22 cellular contexts compared by ENCODE assay signal in genomic region chr6:106275692-106276091, GRCh38. TPM values are rescaled to one million over a fixed set of nuclear protein-coding genes. Genes with fewer than 3 reads are reported as not detected.
A peak's percentile ranks its signal among the peaks of the same experiment; 100 is the strongest.
DNase-seq lines count a peak whose midpoint lies in the region; ATAC-seq and TF ChIP-seq lines count a peak whose summit lies in the region.
"Had no signal": no experiment of that assay in that cellular context is flagged by ENCODE, and none has a peak within 500 bp of the region (broad histone marks: within the 10 kb centered on the region; RNA-seq: fewer than 3 reads in every experiment).

No MANE protein-coding gene starts in this region.

- peaks cover 12% of the 10 kb centered on the region for H3K4me1 ChIP-seq in smooth muscle cell (ENCODE audit: low read depth)
- H3K4me1 ChIP-seq in testis, result no peaks in the 10 kb centered on the region

- POLR2A ChIA-PET in activated CD8-positive, alpha-beta T cell treated with anti-CD3 and anti-CD28 coated beads for 36 hours (lab: Charles Lee), result no interaction called here
- POLR2A ChIA-PET in activated CD8-positive, alpha-beta T cell treated with anti-CD3 and anti-CD28 coated beads, Interleukin-2, amount 10 ng/mL, durations not matched to agents 7 days and 5 days (lab: Charles Lee), result no interaction called here

- 34% methylated on average over 5 of the region's 5 CpGs for WGBS in smooth muscle cell (ENCODE audit: low lambda C conversion rate)
- WGBS in testis, 2 donors, result 92 to 94% methylated on average over 5 of the region's 5 CpGs

- no peaks in the 10 kb centered on the region for H3K27me3 ChIP-seq in smooth muscle cell (ENCODE audit: low read depth)
- H3K27me3 ChIP-seq in testis, result no peaks in the 10 kb centered on the region
- H3K27me3 ChIP-seq: heart left ventricle, upper lobe of right lung had no signal

- ATAC-seq in activated CD8-positive, alpha-beta T cell treated with anti-CD3 and anti-CD28 coated beads for 36 hours, result peak; percentile 46
- ATAC-seq in activated CD8-positive, alpha-beta T cell treated with anti-CD3 and anti-CD28 coated beads, Interleukin-2, amount 10 ng/mL, durations not matched to agents 7 days and 5 days, result no peak
- ATAC-seq in GM18870 (IDR thresholded peaks at IDR 0.05; ENCODE audit: unreplicated experiment), result no peak
- ATAC-seq: A549; heart left ventricle; stimulated activated naive B cell treated with anti-CD40 and anti-IgM and Interleukin-4, amounts not matched to agents 10 μg/mL and 1 μg/mL and 100 μg/mL, for 72 hours; T-cell; upper lobe of right lung had no signal

- H3K79me2 ChIP-seq in smooth muscle cell (ENCODE audit: low read depth), result peaks cover 33% of the 10 kb centered on the region

- peak overlapping the region; percentile 48 for H3K4me2 ChIP-seq in smooth muscle cell
- H3K4me2 ChIP-seq: A549 had no signal

- no peak overlapping the region for H3K4me3 ChIP-seq in fibroblast of mammary gland (ENCODE audit: control insufficient read depth, low read depth, low read length)
- H3K4me3 ChIP-seq in smooth muscle cell, result no peak overlapping the region
- H3K4me3 ChIP-seq in testis, result no peak overlapping the region
- H3K4me3 ChIP-seq: A549, heart left ventricle, upper lobe of right lung had no signal

- H3K9me3 ChIP-seq in smooth muscle cell (replicated peaks; ENCODE audit: low read depth), result no peaks in the 10 kb centered on the region
- no peaks in the 10 kb centered on the region for H3K9me3 ChIP-seq in testis
- H3K9me3 ChIP-seq: A549, heart left ventricle, upper lobe of right lung had no signal

- no peak for DNase-seq in activated CD8-positive, alpha-beta T cell treated with anti-CD3 and anti-CD28 coated beads for 36 hours
- no peak for DNase-seq in activated CD8-positive, alpha-beta T cell treated with anti-CD3 and anti-CD28 coated beads, Interleukin-2, amount 10 ng/mL, durations not matched to agents 7 days and 5 days
- DNase-seq in NCI-H774 (lab: John Stamatoyannopoulos, UW) (peak; percentile 33), fibroblast of mammary gland (ENCODE audit: low read depth) (peak; percentile 53), smooth muscle cell (lab: John Stamatoyannopoulos, UW; ENCODE audit: unreplicated experiment) (no peak), testis (no peak)
- DNase-seq in stimulated activated CD4-positive, alpha-beta T cell treated with anti-CD3 and anti-CD28 coated beads, Interleukin-15, amount 100 ng/mL, for 24 hours, result no peak
- DNase-seq: CD8-positive, alpha-beta memory T cell; GDM1; heart left ventricle; kidney glomerular epithelial cell; NCI-H2081; NCI-H82; stimulated activated naive B cell treated with anti-CD40 and anti-IgM and Interleukin-4, amounts not matched to agents 10 μg/mL and 1 μg/mL and 100 μg/mL, for 72 hours; T-cell; upper lobe of right lung had no signal

- H3K36me3 ChIP-seq in smooth muscle cell (ENCODE audit: low read depth) (no peaks in the 10 kb centered on the region), testis (ENCODE audit: low read depth, missing control alignments) (no peaks in the 10 kb centered on the region)

- no peak overlapping the region for H2AFZ ChIP-seq in smooth muscle cell (ENCODE audit: low read depth)

- no peaks in the 10 kb centered on the region for H3F3A ChIP-seq in smooth muscle cell (ENCODE audit: low read depth)

- no peaks in the 10 kb centered on the region for H3K27me3 Mint-ChIP-seq in activated CD8-positive, alpha-beta T cell treated with anti-CD3 and anti-CD28 coated beads for 36 hours
- no peaks in the 10 kb centered on the region for H3K27me3 Mint-ChIP-seq in activated CD8-positive, alpha-beta T cell treated with anti-CD3 and anti-CD28 coated beads, Interleukin-2, amount 10 ng/mL, durations not matched to agents 7 days and 5 days (ENCODE audit: low read depth)
- H3K27me3 Mint-ChIP-seq: brain; CD8-positive, alpha-beta memory T cell; dendritic cell treated with granulocyte-macrophage colony-stimulating factor and Interleukin-4, amounts not matched to agents 40 ng/mL and 50 ng/mL, for 4 days; stimulated activated naive B cell treated with anti-CD40 and anti-IgM and Interleukin-4, amounts not matched to agents 10 μg/mL and 1 μg/mL and 100 μg/mL, for 72 hours; T-cell had no signal

- no peak for TF ChIP-seq POLR2A in testis (IDR thresholded peaks at IDR 0.05)

- H3K27ac ChIP-seq in smooth muscle cell (ENCODE audit: low read depth) (peak overlapping the region; percentile 25), testis (no peak overlapping the region)
- H3K27ac ChIP-seq: A549, epithelial cell of prostate, heart left ventricle, RWPE1, upper lobe of right lung had no signal

- H3K9me3 Mint-ChIP-seq in activated CD8-positive, alpha-beta T cell treated with anti-CD3 and anti-CD28 coated beads for 36 hours, result no peaks in the 10 kb centered on the region
- no peaks in the 10 kb centered on the region for H3K9me3 Mint-ChIP-seq in activated CD8-positive, alpha-beta T cell treated with anti-CD3 and anti-CD28 coated beads, Interleukin-2, amount 10 ng/mL, durations not matched to agents 7 days and 5 days (ENCODE audit: insufficient read depth)
- H3K9me3 Mint-ChIP-seq: brain; CD8-positive, alpha-beta memory T cell; dendritic cell treated with granulocyte-macrophage colony-stimulating factor and Interleukin-4, amounts not matched to agents 40 ng/mL and 50 ng/mL, for 4 days; stimulated activated naive B cell treated with anti-CD40 and anti-IgM and Interleukin-4, amounts not matched to agents 10 μg/mL and 1 μg/mL and 100 μg/mL, for 72 hours; T-cell had no signal

- H3K36me3 Mint-ChIP-seq in activated CD8-positive, alpha-beta T cell treated with anti-CD3 and anti-CD28 coated beads for 36 hours (ENCODE audit: low read depth), result peaks cover 25% of the 10 kb centered on the region
- peaks cover 27% of the 10 kb centered on the region for H3K36me3 Mint-ChIP-seq in activated CD8-positive, alpha-beta T cell treated with anti-CD3 and anti-CD28 coated beads, Interleukin-2, amount 10 ng/mL, durations not matched to agents 7 days and 5 days (ENCODE audit: low read depth)

- H3K4me1 Mint-ChIP-seq in activated CD8-positive, alpha-beta T cell treated with anti-CD3 and anti-CD28 coated beads for 36 hours (ENCODE audit: low read depth), result peaks cover 37% of the 10 kb centered on the region
- H3K4me1 Mint-ChIP-seq in activated CD8-positive, alpha-beta T cell treated with anti-CD3 and anti-CD28 coated beads, Interleukin-2, amount 10 ng/mL, durations not matched to agents 7 days and 5 days (ENCODE audit: low read depth), result peaks cover 21% of the 10 kb centered on the region
- H3K4me1 Mint-ChIP-seq: brain had no signal

- peaks cover 34% of the 10 kb centered on the region for H4K20me1 ChIP-seq in smooth muscle cell (ENCODE audit: low read depth)

- H3K9ac ChIP-seq in smooth muscle cell (ENCODE audit: low read depth), result no peak overlapping the region

- no peak for TF ChIP-seq CTCF in activated CD8-positive, alpha-beta T cell treated with anti-CD3 and anti-CD28 coated beads for 36 hours (IDR thresholded peaks at IDR 0.05)
- TF ChIP-seq CTCF in fibroblast of mammary gland (conservative IDR thresholded peaks at IDR 0.05; ENCODE audit: control insufficient read depth, insufficient read depth, low read depth, low read length), result no peak
- no peak for TF ChIP-seq CTCF in smooth muscle cell (IDR thresholded peaks at IDR 0.05; ENCODE audit: borderline replicate concordance, insufficient read depth, poor library complexity, severe bottlenecking)
- no peak for TF ChIP-seq CTCF in testis (IDR thresholded peaks at IDR 0.05)

- intact Hi-C loops in activated CD8-positive, alpha-beta T cell treated with anti-CD3 and anti-CD28 coated beads for 36 hours (cut with micrococcal nuclease), result no loop called here
- intact Hi-C loops in testis (cut with DNase I; ENCODE audit: low total_unique reads), result no loop called here

- CTCF ChIA-PET in activated CD8-positive, alpha-beta T cell treated with anti-CD3 and anti-CD28 coated beads for 36 hours (lab: Charles Lee), result interaction anchor here (0.9 to 1.9 kb wide), 2 partner anchors 53 to 190 kb away, joined by 3 to 5 read pairs; partner anchors contain the start of gene PRDM1
- CTCF ChIA-PET in activated CD8-positive, alpha-beta T cell treated with anti-CD3 and anti-CD28 coated beads, Interleukin-2, amount 10 ng/mL, durations not matched to agents 7 days and 5 days (lab: Charles Lee), result no interaction called here

- no peak overlapping the region for H3K4me3 Mint-ChIP-seq in activated CD8-positive, alpha-beta T cell treated with anti-CD3 and anti-CD28 coated beads for 36 hours
- H3K4me3 Mint-ChIP-seq in activated CD8-positive, alpha-beta T cell treated with anti-CD3 and anti-CD28 coated beads, Interleukin-2, amount 10 ng/mL, durations not matched to agents 7 days and 5 days, result no peak overlapping the region
- H3K4me3 Mint-ChIP-seq: brain; dendritic cell treated with granulocyte-macrophage colony-stimulating factor and Interleukin-4, amounts not matched to agents 40 ng/mL and 50 ng/mL, for 4 days; stimulated activated naive B cell treated with anti-CD40 and anti-IgM and Interleukin-4, amounts not matched to agents 10 μg/mL and 1 μg/mL and 100 μg/mL, for 72 hours; T-cell had no signal

- no peak overlapping the region for H3K27ac Mint-ChIP-seq in activated CD8-positive, alpha-beta T cell treated with anti-CD3 and anti-CD28 coated beads for 36 hours
- H3K27ac Mint-ChIP-seq in activated CD8-positive, alpha-beta T cell treated with anti-CD3 and anti-CD28 coated beads, Interleukin-2, amount 10 ng/mL, durations not matched to agents 7 days and 5 days, result no peak overlapping the region
- H3K27ac Mint-ChIP-seq: brain; CD8-positive, alpha-beta memory T cell; dendritic cell treated with granulocyte-macrophage colony-stimulating factor and Interleukin-4, amounts not matched to agents 40 ng/mL and 50 ng/mL, for 4 days; stimulated activated naive B cell treated with anti-CD40 and anti-IgM and Interleukin-4, amounts not matched to agents 10 μg/mL and 1 μg/mL and 100 μg/mL, for 72 hours; T-cell had no signal

RNA-seq across cellular contexts. Expression of gene ATG5, which starts 49.9 kb away (rescaled TPM):
- 10 to 100 TPM; 31.2 to 32.4 TPM for total RNA-seq in activated CD8-positive, alpha-beta T cell treated with anti-CD3 and anti-CD28 coated beads for 36 hours
- total RNA-seq in activated CD8-positive, alpha-beta T cell treated with anti-CD3 and anti-CD28 coated beads, Interleukin-2, amount 10 ng/mL, durations not matched to agents 7 days and 5 days, result 10 to 100 TPM; 31.6 to 36.0 TPM
- total RNA-seq in smooth muscle cell (33.7 and 50.4 TPM in 2 replicates), testis (10 to 100 TPM; 27.6 to 34.9 TPM)
- polyA plus RNA-seq in smooth muscle cell (30.1 and 34.4 TPM in 2 replicates), testis (ENCODE audit: insufficient read depth, low read depth, low replicate concordance) (21.5 TPM)

Comparison
In these comparisons a context has a peak if more than half of its experiments do, and no peak if none do; other contexts are left out.
1. DNase-seq: peak in NCI-H774 (single experiment) and fibroblast of mammary gland (single experiment); none in activated CD8-positive, alpha-beta T cell treated with anti-CD3 and anti-CD28 coated beads for 36 hours (single experiment), activated CD8-positive, alpha-beta T cell treated with anti-CD3 and anti-CD28 coated beads, Interleukin-2, amount 10 ng/mL, durations not matched to agents 7 days and 5 days (single experiment), smooth muscle cell (single experiment), testis (single experiment) and stimulated activated CD4-positive, alpha-beta T cell treated with anti-CD3 and anti-CD28 coated beads, Interleukin-15, amount 100 ng/mL, for 24 hours (single experiment).